In genomic region chr21:45327458-45328197, GRCh38 we compare ENCODE assay signal across 24 cellular contexts. TPM values are rescaled to one million over a fixed set of nuclear protein-coding genes. Genes with fewer than 3 reads are reported as not detected.
DNase-seq lines count a peak whose midpoint lies in the region; ATAC-seq, FAIRE-seq and TF ChIP-seq lines count a peak whose summit lies in the region.
"Had no signal": no experiment of that assay in that cellular context is flagged by ENCODE, and none has a peak within 500 bp of the region (broad histone marks: within the 10 kb centered on the region; RNA-seq: fewer than 3 reads in every experiment).

No MANE protein-coding gene starts in this region.

- DNase-seq in Caco-2 = peak in 1 of 2 experiments; percentile 33
- DNase-seq in NCI-H69 (lab: John Stamatoyannopoulos, UW) = peak; percentile 76
- peak; percentile 27 for DNase-seq in left ventricle myocardium superior
- DNase-seq in pancreas = peak in 3 of 6 donors; percentile 43 to 74 (median 54)
- no peak for DNase-seq in stimulated activated CD4-positive, alpha-beta T cell treated with anti-CD3 and anti-CD28 coated beads, Interleukin-2, amount 100 ng/mL, for 24 hours
- no peak for DNase-seq in left lobe of liver (ENCODE audit: low spot score)
- DNase-seq in AML-193 (lab: John Stamatoyannopoulos, UW) = no peak
- DNase-seq: activated CD4-positive, alpha-beta T cell treated with anti-CD3 and anti-CD28 coated beads for 48 hours; activated effector memory CD4-positive, alpha-beta T cell treated with anti-CD3 and anti-CD28 coated beads, Interleukin-2, amount 50 U/mL, for 16 hours; caudate nucleus; MG63; NCI-H1694 treated with DMSO at 0.1 percent for 48 hours; NCI-H2227 treated with DMSO at 0.1 percent for 48 hours; stimulated activated CD4-positive, alpha-beta T cell treated with anti-CD3 and anti-CD28 coated beads, Interleukin-1b, Interleukin-23, amount 100 ng/mL, for 48 hours; stimulated activated naive CD8-positive, alpha-beta T cell treated with anti-CD3 and anti-CD28 coated beads, Interleukin-15, Interleukin-2, amounts not matched to agents 100 U/mL and 50 U/mL, for 24 hours; SW 1271 had no signal

- H3K4me1 ChIP-seq in Caco-2 = peaks cover 62% of the 10 kb centered on the region
- peaks cover 0 to 2% (median 0%) of the 10 kb centered on the region in 3 donors for H3K4me1 ChIP-seq in pancreas
- H3K4me1 ChIP-seq: adrenal gland had no signal

- BruUV-seq in Caco-2 (replicated peaks; lab: Mats Ljungman, UMichigan) = no TSS peak

- peaks cover 34% of the 10 kb centered on the region for H3K36me3 Mint-ChIP-seq in Caco-2 (ENCODE audit: insufficient read depth, unreplicated experiment)

- H3K4me1 Mint-ChIP-seq in Caco-2 (ENCODE audit: low read depth, unreplicated experiment) = peaks cover 31% of the 10 kb centered on the region

- no peaks in the 10 kb centered on the region for H3K9me3 Mint-ChIP-seq in Caco-2 (ENCODE audit: unreplicated experiment)

- H3K4me3 ChIP-seq in Caco-2 (ENCODE audit: low read depth, low read length) (no peak overlapping the region), pancreas (peak overlapping the region in 1 of 4 donors; percentile 28)
- H3K4me3 ChIP-seq: adrenal gland, dorsolateral prefrontal cortex, MG63, tibial artery had no signal

- H3K36me3 ChIP-seq in Caco-2 (ENCODE audit: control insufficient read depth, insufficient read depth, low read length) (peaks cover 2% of the 10 kb centered on the region; the same call in 1 of the 2 replicates), pancreas (no peaks in the 10 kb centered on the region)
- H3K36me3 ChIP-seq: adrenal gland, MG63, tibial artery had no signal

- H3K27ac ChIP-seq in pancreas = peak overlapping the region; percentile 84 to 91 (median 90)
- H3K27ac ChIP-seq: adrenal gland, dorsolateral prefrontal cortex had no signal

- TF ChIP-seq CTCF in Caco-2 (IDR thresholded peaks at IDR 0.05; ENCODE audit: insufficient read depth in 1 of 2, low read depth in 1 of 2, low read length in 1 of 2, severe bottlenecking in 1 of 2, unreplicated experiment in 1 of 2) (no peak), pancreas (IDR thresholded peaks at IDR 0.05) (no peak)

- 49 to 59% methylated on average over 21 to 23 of the region's 23 CpGs for WGBS in pancreas, 2 donors

- H3K4me3 Mint-ChIP-seq in Caco-2 (ENCODE audit: unreplicated experiment) = peak overlapping the region; percentile 67

- no peaks in the 10 kb centered on the region for H3K9me3 ChIP-seq in Caco-2
- H3K9me3 ChIP-seq in pancreas = no peaks in the 10 kb centered on the region
- H3K9me3 ChIP-seq: adrenal gland, MG63, tibial artery had no signal

- POLR2A ChIA-PET in Caco-2 (lab: Charles Lee) = interaction anchor here (0.7 kb wide), 1 partner anchor 242 kb away, joined by 3 read pairs; no protein-coding TSS in a partner anchor

- no peaks in the 10 kb centered on the region for H3K27me3 ChIP-seq in Caco-2 (replicated peaks; ENCODE audit: control insufficient read depth, insufficient read depth, low read length)
- no peaks in the 10 kb centered on the region for H3K27me3 ChIP-seq in pancreas
- H3K27me3 ChIP-seq: adrenal gland, MG63, tibial artery had no signal

- FAIRE-seq in pancreas (lab: Jason Lieb, UNC) = no peak
- FAIRE-seq: D721Med, frontal cortex, GM18507, TTC549 had no signal

- H3K27ac Mint-ChIP-seq in Caco-2 (ENCODE audit: unreplicated experiment) = peak overlapping the region; percentile 93

- no peaks in the 10 kb centered on the region for H3K27me3 Mint-ChIP-seq in Caco-2 (ENCODE audit: insufficient read depth, unreplicated experiment)

- intact Hi-C loops in Caco-2 (cut with micrococcal nuclease; ENCODE audit: unreplicated experiment) = no loop called here
- intact Hi-C loops in left ventricle myocardium superior (cut with micrococcal nuclease) = no loop called here
- intact Hi-C loops in pancreas (cut with DNase I) = no loop called here

- ATAC-seq in left ventricle myocardium superior = no peak
- ATAC-seq in pancreas = no peak
- ATAC-seq in HG02798 (IDR thresholded peaks at IDR 0.05; ENCODE audit: poor library complexity, unreplicated experiment) = no peak
- ATAC-seq in left lobe of liver = no peak
- ATAC-seq: stimulated activated naive CD8-positive, alpha-beta T cell treated with anti-CD3 and anti-CD28 coated beads, Interleukin-15, Interleukin-2, amounts not matched to agents 100 U/mL and 50 U/mL, for 24 hours had no signal

- CTCF ChIA-PET in Caco-2 (lab: Charles Lee) = no interaction called here

RNA-seq across cellular contexts. Expression of gene POFUT2, which starts 39.9 kb away (rescaled TPM):
- total RNA-seq in Caco-2 (2022) (32.0 and 36.5 TPM in 2 replicates), left ventricle myocardium superior (15.7 TPM), pancreas (10 to 100 TPM; 10.1 to 22.5 (median 13.5) TPM), left lobe of liver (17.5 TPM)
- 10 to 100 TPM; 42.5 to 46.9 TPM for polyA plus RNA-seq in pancreas

Comparison
In these comparisons a context has a peak if more than half of its experiments do, and no peak if none do; other contexts are left out.
1. DNase-seq: peak in NCI-H69 (single experiment) and left ventricle myocardium superior (single experiment); none in stimulated activated CD4-positive, alpha-beta T cell treated with anti-CD3 and anti-CD28 coated beads, Interleukin-2, amount 100 ng/mL, for 24 hours (0 of 2), left lobe of liver (single experiment) and AML-193 (0 of 2).